ENCODE assay signal across 28 cellular contexts in the genomic region with DNA sequence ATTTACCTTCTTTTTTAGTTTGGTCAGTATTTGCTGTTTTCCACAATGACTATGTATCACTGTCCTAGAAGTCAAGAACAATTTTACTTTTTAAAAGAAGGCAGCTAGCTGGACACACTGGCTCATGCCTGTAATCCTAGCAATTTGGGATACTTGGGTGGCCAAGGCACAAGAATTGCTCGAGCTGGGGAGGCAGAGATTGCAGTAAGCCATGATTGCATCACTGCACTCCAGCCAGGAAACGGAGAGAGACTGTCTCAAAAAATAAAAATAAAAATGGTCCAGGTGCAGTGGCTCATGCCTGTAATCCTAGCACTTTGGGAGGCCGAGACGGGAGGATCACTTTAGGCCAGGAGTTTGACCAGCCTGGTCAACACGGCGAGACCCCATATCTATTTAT. TPM values are rescaled to one million over a fixed set of nuclear protein-coding genes. Genes with fewer than 3 reads are reported as not detected.
DNase-seq lines count a peak whose midpoint lies in the region; ATAC-seq and TF ChIP-seq lines count a peak whose summit lies in the region.
"Had no signal": no experiment of that assay in that cellular context is flagged by ENCODE, and none has a peak within 500 bp of the region (broad histone marks: within the 10 kb centered on the region; RNA-seq: fewer than 3 reads in every experiment).

No MANE protein-coding gene starts in this region.

- H3K9me3 ChIP-seq in left ventricle myocardium inferior (replicated peaks) = peaks cover 16% of the 10 kb centered on the region
- H3K9me3 ChIP-seq in testis = no peaks in the 10 kb centered on the region
- H3K9me3 ChIP-seq: SJSA1, transverse colon had no signal

- H3K4me1 ChIP-seq in left ventricle myocardium inferior (no peaks in the 10 kb centered on the region), testis (no peaks in the 10 kb centered on the region)
- H3K4me1 ChIP-seq: neural progenitor cell, SJSA1, transverse colon had no signal

- TF ChIP-seq CTCF in left ventricle myocardium inferior (IDR thresholded peaks at IDR 0.05; ENCODE audit: borderline replicate concordance) (no peak), testis (IDR thresholded peaks at IDR 0.05) (no peak)

- WGBS in testis, 2 donors = 62 to 67% methylated on average over 6 of the region's 6 CpGs

- H3K27me3 ChIP-seq in left ventricle myocardium inferior (ENCODE audit: low read depth) (no peaks in the 10 kb centered on the region), testis (no peaks in the 10 kb centered on the region)
- H3K27me3 ChIP-seq: cardiac muscle cell, neural progenitor cell, SJSA1, transverse colon had no signal

- DNase-seq in Right ventricle myocardium superior (no peak), left ventricle myocardium inferior (no peak), fibroblast of gingiva (ENCODE audit: low read depth) (peak; percentile 63), iris pigment epithelial cell (ENCODE audit: low read depth) (peak; percentile 63), testis (peak; percentile 25), AG08395 (ENCODE audit: low spot score) (no peak)
- DNase-seq: activated CD4-positive, alpha-beta T cell treated with anti-CD3 and anti-CD28 coated beads, Interleukin-2, amount 50 U/mL, for 4 hours; activated naive CD4-positive, alpha-beta T cell treated with Interleukin-2 at 50 U/mL for 16 hours; CD4-positive, alpha-beta memory T cell; EL; kidney; NCI-H1092 treated with DMSO at 0.1 percent for 48 hours; NCI-H1930; NCI-H526 treated with DMSO at 0.1 percent for 48 hours; small intestine; stimulated activated CD4-positive, alpha-beta T cell treated with anti-CD3 and anti-CD28 coated beads, Interleukin-2, amount 100 ng/mL, for 24 hours; T-cell; transverse colon had no signal

- no peak for TF ChIP-seq POLR2A in testis (IDR thresholded peaks at IDR 0.05)

- H3K4me3 ChIP-seq in left ventricle myocardium inferior (no peak overlapping the region), testis (no peak overlapping the region)
- H3K4me3 ChIP-seq: cardiac muscle cell, GM12878, lung, neural progenitor cell, SJSA1, transverse colon had no signal

- H3K27ac ChIP-seq in left ventricle myocardium inferior (replicated peaks) (no peak overlapping the region), testis (peak overlapping the region in 1 of 2 donors; percentile 17)
- H3K27ac ChIP-seq: cardiac muscle cell, neural progenitor cell, SJSA1, transverse colon had no signal

- intact Hi-C loops in Right ventricle myocardium superior (cut with DNase I) = no loop called here
- intact Hi-C loops in left ventricle myocardium inferior (cut with micrococcal nuclease) = no loop called here
- intact Hi-C loops in testis (cut with DNase I; ENCODE audit: low total_unique reads) = no loop called here

- H3K36me3 ChIP-seq in left ventricle myocardium inferior (peaks cover 55% of the 10 kb centered on the region), testis (ENCODE audit: low read depth, missing control alignments) (no peaks in the 10 kb centered on the region)

- ATAC-seq in Right ventricle myocardium superior (ENCODE audit: poor library complexity) = peak; percentile 62
- no peak for ATAC-seq in GM21576 (IDR thresholded peaks at IDR 0.05; ENCODE audit: unreplicated experiment)
- ATAC-seq in GM18498 (IDR thresholded peaks at IDR 0.05; ENCODE audit: unreplicated experiment) = no peak
- ATAC-seq: esophagus mucosa, GM12878, T-cell had no signal

RNA-seq across cellular contexts. Expression of gene MDM1, which starts 28.3 kb away (rescaled TPM):
- 7.3 TPM for total RNA-seq in Right ventricle myocardium superior
- total RNA-seq in left ventricle myocardium inferior = 7.8 TPM
- 10 to 100 TPM; 32.7 to 35.3 TPM for total RNA-seq in testis
- polyA plus RNA-seq in testis (ENCODE audit: insufficient read depth, low read depth, low replicate concordance) = 36.1 TPM

RNA-seq across cellular contexts. Expression of gene IL22, which starts 50.4 kb away (rescaled TPM):
- not detected for total RNA-seq in Right ventricle myocardium superior
- not detected for total RNA-seq in left ventricle myocardium inferior
- not detected for total RNA-seq in testis
- not detected for polyA plus RNA-seq in testis (ENCODE audit: insufficient read depth, low read depth, low replicate concordance)
- total RNA-seq: A172; cardiac muscle cell; CD4-positive, alpha-beta memory T cell; GM12878; kidney; lung; pulmonary artery endothelial cell; SJSA1; transverse colon had no signal
- polyA plus RNA-seq: cardiac muscle cell, GM12878, small intestine had no signal

Comparison
In these comparisons a context has a peak if more than half of its experiments do, and no peak if none do; other contexts are left out.
1. DNase-seq: peak in fibroblast of gingiva (single experiment), iris pigment epithelial cell (single experiment) and testis (single experiment); none in Right ventricle myocardium superior (single experiment), left ventricle myocardium inferior (single experiment) and AG08395 (single experiment).